In genomic region chr1:20696397-20697333, GRCh38 we compare ENCODE assay signal across 9 cellular contexts. TPM values are rescaled to one million over a fixed set of nuclear protein-coding genes. Genes with fewer than 3 reads are reported as not detected.
DNase-seq lines count a peak whose midpoint lies in the region; ATAC-seq and TF ChIP-seq lines count a peak whose summit lies in the region.
"Had no signal": no experiment of that assay in that cellular context is flagged by ENCODE, and none has a peak within 500 bp of the region (broad histone marks: within the 10 kb centered on the region; RNA-seq: fewer than 3 reads in every experiment).

No MANE protein-coding gene starts in this region.

- peak overlapping the region; percentile 100 for H2AFZ ChIP-seq in SU-DHL-6 (ENCODE audit: low read depth, low read length, severe bottlenecking)

- TF ChIP-seq CTCF in SU-DHL-6 (IDR thresholded peaks at IDR 0.05; ENCODE audit: insufficient read depth, low read length, poor library complexity, severe bottlenecking) (peak; percentile 70), osteocyte (IDR thresholded peaks at IDR 0.05) (peak; percentile 91)

- H3K4me1 Mint-ChIP-seq in activated naive CD8-positive, alpha-beta T cell treated with anti-CD3 and anti-CD28 coated beads, Interleukin-2, amount 10 ng/mL, durations not matched to agents 7 days and 5 days, result peaks cover 7% of the 10 kb centered on the region
- H3K4me1 Mint-ChIP-seq in osteocyte (ENCODE audit: unreplicated experiment), result peaks cover 19% of the 10 kb centered on the region

- H3K27ac ChIP-seq in SU-DHL-6 (ENCODE audit: low read depth, low read length), result no peak overlapping the region
- peak overlapping the region; percentile 73 for H3K27ac ChIP-seq in temporal lobe (ENCODE audit: low read depth, low read length)

- H3K27me3 ChIP-seq in SU-DHL-6 (ENCODE audit: low read length), result no peaks in the 10 kb centered on the region

- no peaks in the 10 kb centered on the region for H3K9me3 ChIP-seq in SU-DHL-6 (ENCODE audit: insufficient read depth, low read length)

- H3K4me3 ChIP-seq in SU-DHL-6 (ENCODE audit: insufficient read depth, low read length, poor library complexity, severe bottlenecking), result peak overlapping the region; percentile 67

- no peaks in the 10 kb centered on the region for H3K79me2 ChIP-seq in SU-DHL-6 (ENCODE audit: insufficient read depth, low read length)

- H3K27ac Mint-ChIP-seq in activated naive CD8-positive, alpha-beta T cell treated with anti-CD3 and anti-CD28 coated beads, Interleukin-2, amount 10 ng/mL, durations not matched to agents 7 days and 5 days, result peak overlapping the region; percentile 85
- H3K27ac Mint-ChIP-seq in osteocyte (ENCODE audit: unreplicated experiment), result peak overlapping the region; percentile 92

- peak overlapping the region; percentile 93 for H3K4me2 ChIP-seq in SU-DHL-6 (ENCODE audit: low read depth, low read length, poor library complexity, severe bottlenecking)

- H3F3A ChIP-seq in SU-DHL-6 (ENCODE audit: insufficient read depth), result no peaks in the 10 kb centered on the region

- H3K27me3 Mint-ChIP-seq in activated naive CD8-positive, alpha-beta T cell treated with anti-CD3 and anti-CD28 coated beads, Interleukin-2, amount 10 ng/mL, durations not matched to agents 7 days and 5 days, result peaks cover 13% of the 10 kb centered on the region
- no peaks in the 10 kb centered on the region for H3K27me3 Mint-ChIP-seq in osteocyte (ENCODE audit: unreplicated experiment)

- intact Hi-C loops in Right ventricle myocardium inferior (cut with DNase I), result loop anchor here (1.0 kb wide), 1 partner anchor 499 kb away; no protein-coding TSS in a partner anchor

- no peaks in the 10 kb centered on the region for H4K20me1 ChIP-seq in SU-DHL-6 (ENCODE audit: low read depth, low read length)

- H3K36me3 ChIP-seq in SU-DHL-6 (ENCODE audit: low read length), result no peaks in the 10 kb centered on the region

- peak overlapping the region; percentile 76 for H3K9ac ChIP-seq in SU-DHL-6 (ENCODE audit: low read length)

- H3K9me2 ChIP-seq in SU-DHL-6 (replicated peaks; ENCODE audit: insufficient read depth, low read length), result no peaks in the 10 kb centered on the region

- POLR2A ChIA-PET in activated naive CD8-positive, alpha-beta T cell treated with anti-CD3 and anti-CD28 coated beads, Interleukin-2, amount 10 ng/mL, durations not matched to agents 7 days and 5 days (lab: Charles Lee), result interaction anchor here (0.8 to 1.2 kb wide), 3 partner anchors 35 to 505 kb away, joined by 3 to 4 read pairs (median 3); partner anchors contain the start of genes DDOST and HP1BP3

- peak; percentile 91 for ATAC-seq in activated naive CD8-positive, alpha-beta T cell treated with anti-CD3 and anti-CD28 coated beads, Interleukin-2, amount 10 ng/mL, durations not matched to agents 7 days and 5 days (ENCODE audit: low read depth)
- peak; percentile 94 for ATAC-seq in Right ventricle myocardium inferior

- H3K36me3 Mint-ChIP-seq in activated naive CD8-positive, alpha-beta T cell treated with anti-CD3 and anti-CD28 coated beads, Interleukin-2, amount 10 ng/mL, durations not matched to agents 7 days and 5 days, result no peaks in the 10 kb centered on the region
- no peaks in the 10 kb centered on the region for H3K36me3 Mint-ChIP-seq in osteocyte (ENCODE audit: unreplicated experiment)

- peak overlapping the region; percentile 88 for H3K4me3 Mint-ChIP-seq in activated naive CD8-positive, alpha-beta T cell treated with anti-CD3 and anti-CD28 coated beads, Interleukin-2, amount 10 ng/mL, durations not matched to agents 7 days and 5 days
- peak overlapping the region; percentile 84 for H3K4me3 Mint-ChIP-seq in osteocyte (ENCODE audit: unreplicated experiment)

- H3K9me3 Mint-ChIP-seq in activated naive CD8-positive, alpha-beta T cell treated with anti-CD3 and anti-CD28 coated beads, Interleukin-2, amount 10 ng/mL, durations not matched to agents 7 days and 5 days, result no peaks in the 10 kb centered on the region
- no peaks in the 10 kb centered on the region for H3K9me3 Mint-ChIP-seq in osteocyte (ENCODE audit: unreplicated experiment)

- peak; percentile 98 for DNase-seq in COLO668 (lab: John Stamatoyannopoulos, UW; ENCODE audit: unreplicated experiment)
- DNase-seq in H4 (ENCODE audit: low spot score), result peak; percentile 85
- DNase-seq in NCI-H1417 (lab: John Stamatoyannopoulos, UW), result peak; percentile 69 to 95 (median 89)
- peak; percentile 81 for DNase-seq in activated naive CD8-positive, alpha-beta T cell treated with anti-CD3 and anti-CD28 coated beads, Interleukin-2, amount 10 ng/mL, durations not matched to agents 7 days and 5 days
- DNase-seq in Right ventricle myocardium inferior (ENCODE audit: missing footprints), result peak; percentile 91
- peak; percentile 97 for DNase-seq in osteocyte (ENCODE audit: extremely low spot score, unreplicated experiment)

RNA-seq across cellular contexts. Expression of gene KIF17, which starts 21.1 kb away (rescaled TPM):
- 0.10 TPM in 1 of 2 replicates, not detected in the other for total RNA-seq in H4 (2014; rRNA removed; shearing (Covaris generic))
- not detected for total RNA-seq in activated naive CD8-positive, alpha-beta T cell treated with anti-CD3 and anti-CD28 coated beads, Interleukin-2, amount 10 ng/mL, durations not matched to agents 7 days and 5 days
- total RNA-seq in Right ventricle myocardium inferior (6.0 TPM), osteocyte (0.11 TPM in 1 of 2 replicates, not detected in the other), temporal lobe (5.2 TPM)
- total RNA-seq: activated CD8-positive, alpha-beta memory T cell treated with anti-CD3 and anti-CD28 coated beads for 36 hours had no signal

RNA-seq across cellular contexts. Expression of gene DDOST, which starts 35.5 kb away (rescaled TPM):
- total RNA-seq in H4 (2014; rRNA removed; shearing (Covaris generic)), result 454 and 493 TPM in 2 replicates
- 100 to 1,000 TPM; 131 to 134 TPM for total RNA-seq in activated naive CD8-positive, alpha-beta T cell treated with anti-CD3 and anti-CD28 coated beads, Interleukin-2, amount 10 ng/mL, durations not matched to agents 7 days and 5 days
- total RNA-seq in Right ventricle myocardium inferior (150 TPM), osteocyte (266 and 267 TPM in 2 replicates), temporal lobe (81.4 TPM)

RNA-seq across cellular contexts. Expression of gene SH2D5, which starts 35.8 kb away (rescaled TPM):
- total RNA-seq in H4 (2014; rRNA removed; shearing (Covaris generic)), result 0.56 and 0.97 TPM in 2 replicates
- under 1 TPM; 0.11 to 0.14 TPM for total RNA-seq in activated naive CD8-positive, alpha-beta T cell treated with anti-CD3 and anti-CD28 coated beads, Interleukin-2, amount 10 ng/mL, durations not matched to agents 7 days and 5 days
- total RNA-seq in Right ventricle myocardium inferior (not detected), osteocyte (0.18 and 0.46 TPM in 2 replicates), temporal lobe (0.49 TPM)
